Comparison of ENCODE assay signal across 8 cellular contexts in the genomic region with DNA sequence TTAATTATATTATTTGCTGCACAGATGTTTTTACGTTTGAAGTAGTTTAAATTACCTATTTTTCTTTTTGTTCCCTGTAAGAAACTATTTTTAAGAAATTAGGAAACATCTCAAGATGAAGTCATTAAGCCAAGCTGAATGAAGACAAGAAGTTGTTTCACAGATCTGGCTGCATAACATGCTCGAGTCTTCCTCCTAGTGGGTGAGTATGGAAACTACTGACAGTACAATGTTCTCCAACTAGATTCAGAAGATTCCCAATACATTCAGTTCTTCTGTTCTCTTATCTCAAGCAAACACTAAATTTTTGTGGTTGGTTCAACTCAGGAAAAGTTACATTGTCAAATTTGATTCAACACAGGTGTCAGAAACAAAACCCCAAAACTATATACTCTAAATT.
A peak's percentile ranks its signal among the peaks of the same experiment; 100 is the strongest.
DNase-seq lines count a peak whose midpoint lies in the region; ATAC-seq and TF ChIP-seq lines count a peak whose summit lies in the region.

No MANE protein-coding gene starts in this region.

- peak; percentile 74 for ATAC-seq in GM18870 (IDR thresholded peaks at IDR 0.05; ENCODE audit: unreplicated experiment)
- no peak for ATAC-seq in GM21381 (IDR thresholded peaks at IDR 0.05; ENCODE audit: unreplicated experiment)
- no peak for ATAC-seq in HG02798 (IDR thresholded peaks at IDR 0.05; ENCODE audit: poor library complexity, unreplicated experiment)

- H3K27ac ChIP-seq in tibial artery = no peak overlapping the region

- no peaks in the 10 kb centered on the region for H3K27me3 ChIP-seq in tibial artery

- peak; percentile 11 to 15 for DNase-seq in AML-193 (lab: John Stamatoyannopoulos, UW)
- peak; percentile 18 for DNase-seq in NCI-H526 treated with DMSO at 0.1 percent for 48 hours (lab: John Stamatoyannopoulos, UW)
- peak; percentile 44 for DNase-seq in fibroblast of gingiva (ENCODE audit: low read depth)
- no peak for DNase-seq in tibial artery
- no peak for DNase-seq in activated CD4-positive, alpha-beta T cell treated with anti-CD3 and anti-CD28 coated beads for 1 hour

- no peaks in the 10 kb centered on the region for H3K9me3 ChIP-seq in tibial artery

- no peaks in the 10 kb centered on the region for H3K4me1 ChIP-seq in tibial artery

- no peaks in the 10 kb centered on the region for H3K36me3 ChIP-seq in tibial artery

- intact Hi-C loops in tibial artery (cut with DNase I; ENCODE audit: low total_unique reads) = no loop called here

- H3K4me3 ChIP-seq in tibial artery = no peak overlapping the region

- TF ChIP-seq CTCF in tibial artery (IDR thresholded peaks at IDR 0.05) = peak; percentile 28 to 29

Comparison
In these comparisons a context has a peak if more than half of its experiments do, and no peak if none do; other contexts are left out.
1. DNase-seq: peak in AML-193 (2 of 2), NCI-H526 treated with DMSO at 0.1 percent for 48 hours (single experiment) and fibroblast of gingiva (single experiment); none in tibial artery (0 of 2) and activated CD4-positive, alpha-beta T cell treated with anti-CD3 and anti-CD28 coated beads for 1 hour (single experiment).